In the genomic region with DNA sequence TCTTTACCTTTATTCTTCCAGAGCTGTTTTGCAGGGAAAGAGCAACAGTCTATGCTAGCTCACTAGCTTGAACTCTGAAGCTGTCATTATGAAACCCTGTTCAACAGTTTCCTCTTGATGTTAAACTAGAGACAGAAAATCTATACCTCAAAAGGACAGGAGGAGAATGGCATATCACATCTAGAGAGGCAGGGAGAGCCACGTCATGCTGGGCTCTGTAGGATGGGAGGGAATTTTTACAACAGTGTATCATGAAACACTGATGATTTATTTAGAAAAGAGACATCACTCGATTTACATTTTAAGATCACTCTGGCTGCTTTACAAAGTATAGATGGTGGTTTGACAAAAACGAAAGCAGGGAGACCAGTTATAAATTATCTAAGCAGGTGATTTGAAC, we compare ENCODE assay signal across 20 cellular contexts.
A peak's percentile ranks its signal among the peaks of the same experiment; 100 is the strongest.
DNase-seq lines count a peak whose midpoint lies in the region; ATAC-seq, FAIRE-seq and TF ChIP-seq lines count a peak whose summit lies in the region.
"Had no signal": no experiment of that assay in that cellular context is flagged by ENCODE, and none has a peak within 500 bp of the region (broad histone marks: within the 10 kb centered on the region; RNA-seq: fewer than 3 reads in every experiment).

No MANE protein-coding gene starts in this region.

- no peak for FAIRE-seq in GM12878 (lab: Jason Lieb, UNC)
- FAIRE-seq: H54 had no signal

- POLR2A ChIA-PET in GM12878 (lab: Charles Lee) = no interaction called here

- no TSS peak for BruUV-seq in GM12878 (replicated peaks; lab: Mats Ljungman, UMichigan)

- no peak overlapping the region for H3K4me3 Mint-ChIP-seq in activated naive CD8-positive, alpha-beta T cell treated with anti-CD3 and anti-CD28 coated beads, Interleukin-2, amount 50 U/mL, for 24 hours
- no peak overlapping the region for H3K4me3 Mint-ChIP-seq in activated naive CD8-positive, alpha-beta T cell treated with anti-CD3 and anti-CD28 coated beads for 36 hours
- peak overlapping the region; percentile 32; the same call in 1 of the 2 replicates for H3K4me3 Mint-ChIP-seq in HFFc6
- H3K4me3 Mint-ChIP-seq in T-helper 2 cell treated with Interferon-gamma antibody and Interleukin-4, amounts not matched to agents 5 μg/mL and 100 μg/mL, for 36 hours = no peak overlapping the region
- H3K4me3 Mint-ChIP-seq: CD4-positive, CD25-positive, alpha-beta regulatory T cell had no signal

- RAD21 ChIA-PET in GM12878 (lab: Charles Lee; ENCODE audit: unreplicated experiment) = no interaction called here

- WGBS in GM12878 (ENCODE audit: insufficient coverage, insufficient replicate concordance, low lambda C conversion rate, missing lambda C conversion rate) = 0% methylated on average over 3 of the region's 3 CpGs

- H3K79me2 ChIP-seq in GM12878 (ENCODE audit: control insufficient read depth, insufficient read depth, low read length) = no peaks in the 10 kb centered on the region

- H2AFZ ChIP-seq in GM12878 (ENCODE audit: control insufficient read depth, low read depth, low read length) = no peak overlapping the region

- TF ChIP-seq RAD21 in GM12878 (IDR thresholded peaks at IDR 0.05; ENCODE audit: insufficient read depth, low read depth, low read length) = no peak

- H3K9me3 ChIP-seq in GM12878 (replicated peaks; ENCODE audit: control insufficient read depth, insufficient read depth, low read length) = no peaks in the 10 kb centered on the region; the same call in 2 of the 3 replicates
- H3K9me3 ChIP-seq: SJSA1 had no signal

- CTCF ChIA-PET in GM12878 (lab: Yijun Ruan, JAX) = interaction anchor here (6.1 kb wide), 1 partner anchor 160 kb away, joined by 39 read pairs; no protein-coding TSS in a partner anchor

- H3K27me3 Mint-ChIP-seq in activated naive CD8-positive, alpha-beta T cell treated with anti-CD3 and anti-CD28 coated beads, Interleukin-2, amount 50 U/mL, for 24 hours = peaks cover 28% of the 10 kb centered on the region
- H3K27me3 Mint-ChIP-seq in activated naive CD8-positive, alpha-beta T cell treated with anti-CD3 and anti-CD28 coated beads for 36 hours = peaks cover 57% of the 10 kb centered on the region
- no peaks in the 10 kb centered on the region for H3K27me3 Mint-ChIP-seq in HFFc6 (ENCODE audit: insufficient read depth)
- peaks cover 18% of the 10 kb centered on the region for H3K27me3 Mint-ChIP-seq in T-helper 2 cell treated with Interferon-gamma antibody and Interleukin-4, amounts not matched to agents 5 μg/mL and 100 μg/mL, for 36 hours (ENCODE audit: low read depth)

- H3K9me3 Mint-ChIP-seq in activated naive CD8-positive, alpha-beta T cell treated with anti-CD3 and anti-CD28 coated beads, Interleukin-2, amount 50 U/mL, for 24 hours = peaks cover 9% of the 10 kb centered on the region
- peaks cover 6% of the 10 kb centered on the region for H3K9me3 Mint-ChIP-seq in activated naive CD8-positive, alpha-beta T cell treated with anti-CD3 and anti-CD28 coated beads for 36 hours
- peaks cover 12% of the 10 kb centered on the region for H3K9me3 Mint-ChIP-seq in HFFc6
- H3K9me3 Mint-ChIP-seq in T-helper 2 cell treated with Interferon-gamma antibody and Interleukin-4, amounts not matched to agents 5 μg/mL and 100 μg/mL, for 36 hours = peaks cover 7% of the 10 kb centered on the region

- no peak overlapping the region for H3K4me3 ChIP-seq in GM12878
- H3K4me3 ChIP-seq: MG63, SJSA1 had no signal

- H3K36me3 ChIP-seq in GM12878 (ENCODE audit: control insufficient read depth in 2 of 2, insufficient read depth in 2 of 2, low read length in 1 of 2) = no peaks in the 10 kb centered on the region
- H3K36me3 ChIP-seq: MG63, SJSA1 had no signal

- no peak overlapping the region for H3K4me2 ChIP-seq in GM12878 (ENCODE audit: control insufficient read depth, insufficient read depth)

- no peak overlapping the region for H3K27ac Mint-ChIP-seq in activated naive CD8-positive, alpha-beta T cell treated with anti-CD3 and anti-CD28 coated beads, Interleukin-2, amount 50 U/mL, for 24 hours
- H3K27ac Mint-ChIP-seq in activated naive CD8-positive, alpha-beta T cell treated with anti-CD3 and anti-CD28 coated beads for 36 hours = no peak overlapping the region
- H3K27ac Mint-ChIP-seq in HFFc6 = peak overlapping the region; percentile 85
- peak overlapping the region; percentile 6 for H3K27ac Mint-ChIP-seq in T-helper 2 cell treated with Interferon-gamma antibody and Interleukin-4, amounts not matched to agents 5 μg/mL and 100 μg/mL, for 36 hours
- H3K27ac Mint-ChIP-seq: CD4-positive, CD25-positive, alpha-beta regulatory T cell had no signal

- TF ChIP-seq CTCF in HFFc6 (IDR thresholded peaks at IDR 0.05) = no peak
- TF ChIP-seq CTCF in GM12878 (IDR thresholded peaks at IDR 0.05 in 2 of 3, conservative IDR thresholded peaks at IDR 0.05 in 1 of 3; ENCODE audit: control insufficient read depth in 2 of 3, extremely low read depth in 1 of 3, insufficient read depth in 1 of 3, low read depth in 3 of 3, low read length in 3 of 3) = no peak

- no peak for DNase-seq in activated naive CD8-positive, alpha-beta T cell treated with anti-CD3 and anti-CD28 coated beads, Interleukin-2, amount 50 U/mL, for 24 hours
- no peak for DNase-seq in activated naive CD8-positive, alpha-beta T cell treated with anti-CD3 and anti-CD28 coated beads for 36 hours
- DNase-seq in HFFc6 (no peak), GM12878 (ENCODE audit: low read depth, low spot score) (no peak), NCI-H1694 treated with DMSO at 0.1 percent for 48 hours (lab: John Stamatoyannopoulos, UW) (no peak), SIG-M5 treated with dmso at 0.1 percent for 504 hours (lab: John Stamatoyannopoulos, UW; ENCODE audit: unreplicated experiment) (no peak)
- no peak for DNase-seq in T-helper 2 cell treated with Interferon-gamma antibody and Interleukin-4, amounts not matched to agents 5 μg/mL and 100 μg/mL, for 36 hours (ENCODE audit: low spot score)
- no peak for DNase-seq in activated effector memory CD4-positive, alpha-beta T cell treated with Interleukin-2 at 50 U/mL for 16 hours
- DNase-seq: CD4-positive, CD25-positive, alpha-beta regulatory T cell; Kasumi-1; MG63; NCI-H1417; NCI-H187; NCI-H2227 treated with DMSO at 0.1 percent for 48 hours; NCI-H510A; NCI-H774; NK-92 treated with Interleukin-12 subunit alpha and Interleukin-12 subunit beta, amount 100 ng/mL, for 24 hours had no signal

- no peaks in the 10 kb centered on the region for H3K4me1 ChIP-seq in GM12878 (ENCODE audit: control insufficient read depth, insufficient read depth, low read length)
- H3K4me1 ChIP-seq: SJSA1 had no signal

- SMC1A ChIA-PET in GM12878 (lab: Charles Lee; ENCODE audit: uncharacterized antibody, unreplicated experiment) = interaction anchor here (0.8 kb wide), 1 partner anchor 170 kb away, joined by 3 read pairs; no protein-coding TSS in a partner anchor

- in situ Hi-C loops in GM12878 (cut with MboI) = no loop called here

- no peaks in the 10 kb centered on the region for H3K36me3 Mint-ChIP-seq in activated naive CD8-positive, alpha-beta T cell treated with anti-CD3 and anti-CD28 coated beads, Interleukin-2, amount 50 U/mL, for 24 hours (ENCODE audit: low read depth)
- H3K36me3 Mint-ChIP-seq in activated naive CD8-positive, alpha-beta T cell treated with anti-CD3 and anti-CD28 coated beads for 36 hours = no peaks in the 10 kb centered on the region
- no peaks in the 10 kb centered on the region for H3K36me3 Mint-ChIP-seq in HFFc6 (ENCODE audit: low read depth)
- H3K36me3 Mint-ChIP-seq in T-helper 2 cell treated with Interferon-gamma antibody and Interleukin-4, amounts not matched to agents 5 μg/mL and 100 μg/mL, for 36 hours (ENCODE audit: low read depth) = no peaks in the 10 kb centered on the region
- H3K36me3 Mint-ChIP-seq: CD4-positive, CD25-positive, alpha-beta regulatory T cell had no signal

- no peak for TF ChIP-seq EP300 in GM12878 (IDR thresholded peaks at IDR 0.05; ENCODE audit: borderline replicate concordance in 1 of 2, control insufficient read depth in 1 of 2, low read depth in 2 of 2, low read length in 2 of 2)

- no peaks in the 10 kb centered on the region for H4K20me1 ChIP-seq in GM12878 (ENCODE audit: control insufficient read depth, insufficient read depth)

- H3K4me1 Mint-ChIP-seq in activated naive CD8-positive, alpha-beta T cell treated with anti-CD3 and anti-CD28 coated beads, Interleukin-2, amount 50 U/mL, for 24 hours = peaks cover 6% of the 10 kb centered on the region
- H3K4me1 Mint-ChIP-seq in activated naive CD8-positive, alpha-beta T cell treated with anti-CD3 and anti-CD28 coated beads for 36 hours = peaks cover 8% of the 10 kb centered on the region
- peaks cover 48% of the 10 kb centered on the region for H3K4me1 Mint-ChIP-seq in HFFc6 (ENCODE audit: low read depth)
- H3K4me1 Mint-ChIP-seq in T-helper 2 cell treated with Interferon-gamma antibody and Interleukin-4, amounts not matched to agents 5 μg/mL and 100 μg/mL, for 36 hours (ENCODE audit: low read depth) = no peaks in the 10 kb centered on the region

- H3K9ac ChIP-seq in GM12878 (ENCODE audit: control insufficient read depth, insufficient read depth, low read length) = no peak overlapping the region

- intact Hi-C loops in GM12878 (cut with micrococcal nuclease; ENCODE audit: unreplicated experiment) = no loop called here

- H3K27ac ChIP-seq in GM12878 (ENCODE audit: control insufficient read depth, insufficient read depth) = no peak overlapping the region
- H3K27ac ChIP-seq: SJSA1 had no signal

- ATAC-seq in activated naive CD8-positive, alpha-beta T cell treated with anti-CD3 and anti-CD28 coated beads, Interleukin-2, amount 50 U/mL, for 24 hours = peak; percentile 15
- ATAC-seq in GM12878 = peak; percentile 25; the same call in 2 of the 3 replicates
- ATAC-seq: Panc1 had no signal

- H3K27me3 ChIP-seq in GM12878 (replicated peaks in 1 of 2; ENCODE audit: control insufficient read depth in 2 of 2, insufficient read depth in 2 of 2, low read length in 1 of 2) = no peaks in the 10 kb centered on the region; a peak in 1 of 4 replicates
- H3K27me3 ChIP-seq: MG63, SJSA1 had no signal

- TF ChIP-seq POLR2A in GM12878 (IDR thresholded peaks at IDR 0.05; ENCODE audit: low read depth, low read length) = no peak

TF ChIP-seq in GM12878, 131 proteins besides CTCF, POLR2A, EP300 and RAD21 (continues in another document):
- TF ChIP-seq FOS (IDR thresholded peaks at IDR 0.05; ENCODE audit: borderline replicate concordance, extremely low read depth, insufficient read length) = no peak
- TF ChIP-seq SUZ12 (IDR thresholded peaks at IDR 0.05; ENCODE audit: unreplicated experiment) = no peak
- TF ChIP-seq JUND (IDR thresholded peaks at IDR 0.05; ENCODE audit: low read depth, low read length) = no peak

Comparison
In these comparisons a context has a peak if more than half of its experiments do, and no peak if none do; other contexts are left out.
1. H3K27ac Mint-ChIP-seq: peak in HFFc6 (single experiment) and T-helper 2 cell treated with Interferon-gamma antibody and Interleukin-4, amounts not matched to agents 5 μg/mL and 100 μg/mL, for 36 hours (single experiment); none in activated naive CD8-positive, alpha-beta T cell treated with anti-CD3 and anti-CD28 coated beads, Interleukin-2, amount 50 U/mL, for 24 hours (single experiment) and activated naive CD8-positive, alpha-beta T cell treated with anti-CD3 and anti-CD28 coated beads for 36 hours (single experiment).